In the genomic region with DNA sequence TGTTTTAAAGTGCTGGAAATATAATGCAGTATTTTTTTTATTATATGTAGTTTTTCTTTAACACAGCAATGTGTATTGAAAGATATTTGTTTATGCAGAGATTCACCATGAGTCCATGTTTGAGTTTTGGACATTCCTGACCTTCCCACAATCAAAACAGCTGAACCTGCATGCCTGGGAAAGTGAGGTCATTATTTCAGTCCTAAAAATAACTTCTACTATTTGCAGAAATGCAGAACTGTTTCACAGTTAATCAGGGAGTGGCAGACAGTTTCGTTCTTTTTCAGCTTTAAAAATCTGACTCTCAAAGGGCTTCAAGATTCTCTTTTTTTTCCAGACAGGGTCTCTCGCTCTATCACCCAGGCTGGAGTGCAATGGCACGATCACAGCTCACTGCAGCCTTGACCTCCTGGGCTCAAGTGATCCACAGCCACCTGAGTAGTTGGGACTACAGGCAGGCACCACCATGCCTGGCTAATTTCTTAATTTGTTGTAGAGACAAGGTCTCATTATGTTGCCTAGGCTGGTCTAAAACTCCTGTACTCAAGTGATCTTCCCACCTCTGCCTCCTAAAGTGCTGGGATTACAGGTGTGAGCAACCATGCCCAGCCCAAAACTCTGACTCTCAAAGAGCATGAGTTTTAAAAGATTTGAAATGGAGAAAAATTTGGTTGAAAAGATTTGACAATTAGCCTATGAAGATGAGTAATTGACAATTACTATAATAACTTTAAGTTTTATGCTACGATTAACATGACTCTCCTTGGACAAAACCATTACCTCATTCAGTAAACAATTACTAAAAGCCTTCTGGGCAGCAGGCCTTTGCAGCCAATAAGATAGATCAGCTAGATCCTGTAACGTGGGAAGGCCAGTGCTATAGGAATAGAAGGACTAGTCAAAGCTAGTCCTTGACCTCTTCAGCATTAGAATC, we compare ENCODE assay signal across 8 cellular contexts. TPM values are rescaled to one million over a fixed set of nuclear protein-coding genes. Genes with fewer than 3 reads are reported as not detected.
A peak's percentile ranks its signal among the peaks of the same experiment; 100 is the strongest.
DNase-seq lines count a peak whose midpoint lies in the region; ATAC-seq, FAIRE-seq and TF ChIP-seq lines count a peak whose summit lies in the region.

No MANE protein-coding gene starts in this region.

- H3K9ac ChIP-seq in K562 (ENCODE audit: insufficient read depth in 1 of 2, low read depth in 2 of 2, low read length in 2 of 2): no peak overlapping the region
- H3K9ac ChIP-seq in mesendoderm (ENCODE audit: low read length): no peak overlapping the region

- TF ChIP-seq RAD21 in K562 (CRISPR knock-in tag; conservative IDR thresholded peaks at IDR 0.05 in 1 of 2, IDR thresholded peaks at IDR 0.05 in 1 of 2): no peak

- H2BK120ac ChIP-seq in mesendoderm (ENCODE audit: low read depth, low read length): no peak overlapping the region

- H3K9me1 ChIP-seq in K562 (ENCODE audit: control insufficient read depth, insufficient read depth, low read length): no peaks in the 10 kb centered on the region

- intact Hi-C loops in K562 (cut with micrococcal nuclease): no loop called here

- H3K36me3 ChIP-seq in K562 (ENCODE audit: control insufficient read depth, insufficient read depth, low read length) (peaks cover 65% of the 10 kb centered on the region), mesendoderm (ENCODE audit: control insufficient read depth, insufficient read depth, low read length) (peaks cover 3% of the 10 kb centered on the region), tibial nerve (peaks cover 0 to 63% (median 14%) of the 10 kb centered on the region in 3 donors)

- H4K8ac ChIP-seq in mesendoderm (ENCODE audit: low read depth, low read length): no peak overlapping the region

- peaks cover 1% of the 10 kb centered on the region for H3K4me1 Mint-ChIP-seq in glutamatergic neuron (ENCODE audit: low read depth, unreplicated experiment)

- no peaks in the 10 kb centered on the region; the same call in 1 of the 2 replicates for H4K20me1 ChIP-seq in K562 (replicated peaks; ENCODE audit: control insufficient read depth, insufficient read depth, low read length)

- TF ChIP-seq CTCF in K562 (IDR thresholded peaks at IDR 0.05 in 2 of 3, conservative IDR thresholded peaks at IDR 0.05 in 1 of 3; ENCODE audit: insufficient read depth in 2 of 3, low read depth in 1 of 3, low read length in 3 of 3): no peak
- no peak for TF ChIP-seq CTCF in glutamatergic neuron (IDR thresholded peaks at IDR 0.05; ENCODE audit: partially characterized antibody, unreplicated experiment)
- no peak for TF ChIP-seq CTCF in tibial nerve (IDR thresholded peaks at IDR 0.05)

- no peak overlapping the region for H3K56ac ChIP-seq in mesendoderm (ENCODE audit: low read length)

- H3K27me3 ChIP-seq in K562 (ENCODE audit: control insufficient read depth in 2 of 2, insufficient read depth in 2 of 2, low read length in 2 of 2) (no peaks in the 10 kb centered on the region), mesendoderm (ENCODE audit: insufficient read depth, low read length, poor library complexity) (no peaks in the 10 kb centered on the region), tibial nerve (no peaks in the 10 kb centered on the region)

- no peak overlapping the region for H2BK15ac ChIP-seq in mesendoderm (replicated peaks; ENCODE audit: low read depth)

- no peak overlapping the region for H3K27ac Mint-ChIP-seq in glutamatergic neuron (ENCODE audit: unreplicated experiment)

- no peak overlapping the region for H2AK5ac ChIP-seq in mesendoderm (ENCODE audit: low read length)

- ATAC-seq in HG02610 (IDR thresholded peaks at IDR 0.05; ENCODE audit: unreplicated experiment) (peak; percentile 33), K562 (no peak)

- H4K5ac ChIP-seq in mesendoderm (ENCODE audit: low read length): no peak overlapping the region

- H3K9me3 ChIP-seq in K562 (replicated peaks; ENCODE audit: control insufficient read depth, insufficient read depth, low read depth, low read length) (no peaks in the 10 kb centered on the region), tibial nerve (no peaks in the 10 kb centered on the region)

- 80% methylated on average over 5 of the region's 5 CpGs for WGBS in K562 (ENCODE audit: insufficient coverage, low coverage, missing lambda C conversion rate)
- no CpG with 5 or more reads among the region's 5 CpGs for WGBS in mesendoderm (ENCODE audit: extremely low coverage, insufficient coverage, low lambda C conversion rate)
- WGBS in tibial nerve, 2 donors: 34 to 53% methylated on average over 5 of the region's 5 CpGs

- H3K4me3 Mint-ChIP-seq in glutamatergic neuron (ENCODE audit: unreplicated experiment): no peak overlapping the region

- no peak overlapping the region for H3K4me2 ChIP-seq in K562 (ENCODE audit: insufficient read depth, low read length)
- H3K4me2 ChIP-seq in mesendoderm (ENCODE audit: low read length): no peak overlapping the region

- CTCF ChIA-PET in K562 (lab: Yijun Ruan, JAX; ENCODE audit: low intra/inter-chr PET ratio): no interaction called here

- H3K36me3 Mint-ChIP-seq in glutamatergic neuron (ENCODE audit: unreplicated experiment): no peaks in the 10 kb centered on the region

- in situ Hi-C loops in K562 (cut with MboI): no loop called here

- TF ChIP-seq POLR2A in K562 (conservative IDR thresholded peaks at IDR 0.05): no peak
- no peak for TF ChIP-seq POLR2A in tibial nerve (IDR thresholded peaks at IDR 0.05)

- H3K27ac ChIP-seq in K562 (ENCODE audit: extremely low read depth, low read depth, low read length): 0 out of 3 replicates have a peak overlapping the region, but pooled peaks have one; percentile 21
- peak overlapping the region; percentile 49 for H3K27ac ChIP-seq in mesendoderm (ENCODE audit: low read depth, low read length)
- peak overlapping the region in 2 of 4 donors; percentile 26 to 48 for H3K27ac ChIP-seq in tibial nerve

- peaks cover 1% of the 10 kb centered on the region for H3K79me1 ChIP-seq in mesendoderm (ENCODE audit: low read length)

- no peak overlapping the region for H3K23ac ChIP-seq in mesendoderm (ENCODE audit: low read length)

- H3K9me3 Mint-ChIP-seq in glutamatergic neuron (ENCODE audit: unreplicated experiment): no peaks in the 10 kb centered on the region

- peaks cover 3% of the 10 kb centered on the region for H3K27me3 Mint-ChIP-seq in glutamatergic neuron (ENCODE audit: unreplicated experiment)

- no peak overlapping the region for H3K4me3 ChIP-seq in K562
- no peak overlapping the region for H3K4me3 ChIP-seq in mesendoderm (ENCODE audit: low read length)
- H3K4me3 ChIP-seq in tibial nerve: no peak overlapping the region

- no peak overlapping the region for H3K18ac ChIP-seq in mesendoderm (ENCODE audit: low read length)

- H3K79me2 ChIP-seq in K562 (ENCODE audit: control insufficient read depth, insufficient read depth, low read length) (peaks cover 37% of the 10 kb centered on the region), mesendoderm (ENCODE audit: control insufficient read depth, insufficient read depth, low read length) (peaks cover 6% of the 10 kb centered on the region)

- no TSS peak for BruUV-seq in K562 (replicated peaks; lab: Mats Ljungman, UMichigan)

- POLR2A ChIA-PET in K562 (lab: Yijun Ruan, JAX): interaction anchor here (0.7 to 4.1 kb wide), 3 partner anchors 10 to 725 kb away, joined by 3 to 33 read pairs (median 4); a partner anchor contains a TSS

- no peak overlapping the region for H3K4ac ChIP-seq in mesendoderm (ENCODE audit: low read depth, low read length)

- FAIRE-seq in K562 (lab: Jason Lieb, UNC): no peak

- DNase-seq in AG20443 (ENCODE audit: low spot score) (peak; percentile 25), K562 (ENCODE audit: extremely low read depth in 1 of 4, low spot score in 3 of 4) (no peak), mesendoderm (peak; percentile 42), glutamatergic neuron (no peak), DMS 273 (lab: John Stamatoyannopoulos, UW; ENCODE audit: unreplicated experiment) (no peak), tibial nerve (ENCODE audit: low spot score in 2 of 2) (no peak), hypothalamus (lab: John Stamatoyannopoulos, UW) (no peak)

- TF ChIP-seq EP300 in K562 (IDR thresholded peaks at IDR 0.05; ENCODE audit: low read length) (no peak), tibial nerve (IDR thresholded peaks at IDR 0.05) (no peak)

- H2AFZ ChIP-seq in K562 (ENCODE audit: low read depth, low read length): no peak overlapping the region

- H3K4me1 ChIP-seq in K562 (replicated peaks in 1 of 2; ENCODE audit: control insufficient read depth in 2 of 2, insufficient read depth in 2 of 2, low read length in 2 of 2) (peaks cover 6 to 11% of the 10 kb centered on the region in 2 experiments; a peak in 3 of 5 replicates), mesendoderm (ENCODE audit: control insufficient read depth, low read depth, low read length) (peaks cover 3% of the 10 kb centered on the region), tibial nerve (peaks cover 0 to 44% (median 17%) of the 10 kb centered on the region in 4 donors)

- no peak overlapping the region for H2BK5ac ChIP-seq in mesendoderm (ENCODE audit: low read length)

RNA-seq across cellular contexts. Expression of a gene that starts 5.0 kb away (rescaled TPM):
- 18.4 and 30.7 TPM in 2 replicates for total RNA-seq in K562 (2011; cell fraction: chromatin; rRNA removed; ENCODE audit: low replicate concordance)
- 35.7 and 36.0 TPM in 2 replicates for total RNA-seq in K562 (2011; cell fraction: nucleolus; rRNA removed)
- total RNA-seq in K562 (2011; cell fraction: nucleoplasm; rRNA removed): 40.3 and 46.9 TPM in 2 replicates
- total RNA-seq in K562 (2014; rRNA removed) (220 and 238 TPM in 2 replicates), K562 (2014; rRNA removed; fragmentation: Illumina TruSeq; extraction: Trizol) (478 and 512 TPM in 2 replicates), K562 (2015; rRNA removed; fragmentation: Illumina TruSeq; extraction: Trizol) (357 and 396 TPM in 2 replicates), K562 (2021) (242 and 256 TPM in 2 replicates), glutamatergic neuron (ENCODE audit: unreplicated experiment) (123 TPM), tibial nerve (100 to 1,000 TPM; 244 to 321 (median 281) TPM)
- polyA plus RNA-seq in K562 (2011; rRNA removed) (531 and 554 TPM in 2 replicates), K562 (2014; fragmentation: Illumina TruSeq; extraction: Trizol) (451 and 463 TPM in 2 replicates), K562 (2014; fragmentation: Nextera tagmentation; extraction: Ambion mirVana) (100 to 1,000 TPM; 913 to 995 TPM), K562 (2014; rRNA removed) (270 and 274 TPM in 2 replicates)
- polyA plus RNA-seq in K562 (2011; cell fraction: cytosol; rRNA removed): 196 and 355 TPM in 2 replicates
- polyA plus RNA-seq in K562 (2011; cell fraction: nucleus; rRNA removed): 72.1 and 160 TPM in 2 replicates
- polyA plus RNA-seq in K562 (2012): 338 and 426 TPM in 2 replicates
- 343 and 432 TPM in 2 replicates for polyA minus RNA-seq in K562 (2011; rRNA and poly(A)+ RNA removed)
- 128 and 163 TPM in 2 replicates for polyA minus RNA-seq in K562 (2011; cell fraction: cytosol; rRNA and poly(A)+ RNA removed)
- polyA minus RNA-seq in K562 (2011; cell fraction: nucleus; rRNA and poly(A)+ RNA removed): 25.4 and 59.0 TPM in 2 replicates
- polyA plus RNA-seq in mesendoderm (2013, experiment 1 of 2): 268 TPM
- 263 TPM for polyA plus RNA-seq in mesendoderm (2013, experiment 2 of 2)

RNA-seq across cellular contexts. Expression of a gene that starts 9.4 kb away (rescaled TPM):
- 123 and 212 TPM in 2 replicates for total RNA-seq in K562 (2011; cell fraction: chromatin; rRNA removed; ENCODE audit: low replicate concordance)
- total RNA-seq in K562 (2011; cell fraction: nucleolus; rRNA removed): 138 and 168 TPM in 2 replicates
- total RNA-seq in K562 (2011; cell fraction: nucleoplasm; rRNA removed): 206 and 258 TPM in 2 replicates
- total RNA-seq in K562 (2014; rRNA removed) (426 and 468 TPM in 2 replicates), K562 (2014; rRNA removed; fragmentation: Illumina TruSeq; extraction: Trizol) (562 and 622 TPM in 2 replicates), K562 (2015; rRNA removed; fragmentation: Illumina TruSeq; extraction: Trizol) (508 and 559 TPM in 2 replicates), K562 (2021) (308 TPM in 2 replicates), glutamatergic neuron (ENCODE audit: unreplicated experiment) (175 TPM), tibial nerve (100 to 1,000 TPM; 387 to 515 (median 415) TPM)
- polyA plus RNA-seq in K562 (2011; rRNA removed) (714 and 790 TPM in 2 replicates), K562 (2014; fragmentation: Illumina TruSeq; extraction: Trizol) (471 and 510 TPM in 2 replicates), K562 (2014; fragmentation: Nextera tagmentation; extraction: Ambion mirVana) (1,000 to 10,000 TPM in 1 of 2 experiments, 100 to 1,000 TPM in 1; 837 to 1,031 TPM), K562 (2014; rRNA removed) (365 and 466 TPM in 2 replicates)
- 163 and 438 TPM in 2 replicates for polyA plus RNA-seq in K562 (2011; cell fraction: cytosol; rRNA removed)
- polyA plus RNA-seq in K562 (2011; cell fraction: nucleus; rRNA removed): 127 and 293 TPM in 2 replicates
- 525 and 687 TPM in 2 replicates for polyA plus RNA-seq in K562 (2012)
- 571 and 811 TPM in 2 replicates for polyA minus RNA-seq in K562 (2011; rRNA and poly(A)+ RNA removed)
- 177 and 220 TPM in 2 replicates for polyA minus RNA-seq in K562 (2011; cell fraction: cytosol; rRNA and poly(A)+ RNA removed)
- polyA minus RNA-seq in K562 (2011; cell fraction: nucleus; rRNA and poly(A)+ RNA removed): 135 and 263 TPM in 2 replicates
- polyA plus RNA-seq in mesendoderm (2013, experiment 1 of 2): 475 TPM
- polyA plus RNA-seq in mesendoderm (2013, experiment 2 of 2): 490 TPM

RNA-seq across cellular contexts. Expression of a gene that starts 37.2 kb away (rescaled TPM):
- 0.44 and 1.2 TPM in 2 replicates for total RNA-seq in K562 (2011; cell fraction: chromatin; rRNA removed; ENCODE audit: low replicate concordance)
- total RNA-seq in K562 (2011; cell fraction: nucleolus; rRNA removed): 0.17 and 0.26 TPM in 2 replicates
- total RNA-seq in K562 (2011; cell fraction: nucleoplasm; rRNA removed): 0.15 and 0.29 TPM in 2 replicates
- total RNA-seq in K562 (2014; rRNA removed) (0.41 and 0.59 TPM in 2 replicates), K562 (2014; rRNA removed; fragmentation: Illumina TruSeq; extraction: Trizol) (0.22 and 0.29 TPM in 2 replicates), K562 (2015; rRNA removed; fragmentation: Illumina TruSeq; extraction: Trizol) (0.47 and 0.64 TPM in 2 replicates), K562 (2021) (0.29 and 0.35 TPM in 2 replicates), glutamatergic neuron (ENCODE audit: unreplicated experiment) (1.3 TPM), tibial nerve (1 to 10 TPM; 3.0 to 8.1 (median 5.6) TPM)
- polyA plus RNA-seq in K562 (2011; rRNA removed) (0.06 and 0.16 TPM in 2 replicates), K562 (2014; fragmentation: Illumina TruSeq; extraction: Trizol) (0.25 and 0.71 TPM in 2 replicates), K562 (2014; fragmentation: Nextera tagmentation; extraction: Ambion mirVana) (under 1 TPM; 0.01 to 0.03 TPM), K562 (2014; rRNA removed) (0.32 and 0.62 TPM in 2 replicates)
- 0.06 and 0.15 TPM in 2 replicates for polyA plus RNA-seq in K562 (2011; cell fraction: cytosol; rRNA removed)
- 0.26 and 0.32 TPM in 2 replicates for polyA plus RNA-seq in K562 (2011; cell fraction: nucleus; rRNA removed)
- 0.44 and 1.8 TPM in 2 replicates for polyA plus RNA-seq in K562 (2012)
- polyA minus RNA-seq in K562 (2011; rRNA and poly(A)+ RNA removed): 0.25 and 0.30 TPM in 2 replicates
- 0.18 and 0.19 TPM in 2 replicates for polyA minus RNA-seq in K562 (2011; cell fraction: cytosol; rRNA and poly(A)+ RNA removed)
- 0.13 and 0.33 TPM in 2 replicates for polyA minus RNA-seq in K562 (2011; cell fraction: nucleus; rRNA and poly(A)+ RNA removed)
- polyA plus RNA-seq in mesendoderm (2013, experiment 1 of 2): 0.29 TPM
- polyA plus RNA-seq in mesendoderm (2013, experiment 2 of 2): 0.20 TPM

Comparison
In these comparisons a context has a peak if more than half of its experiments do, and no peak if none do; other contexts are left out.
1. DNase-seq: peak in AG20443 (single experiment) and mesendoderm (single experiment); none in K562 (0 of 4), glutamatergic neuron (single experiment), DMS 273 (single experiment), tibial nerve (0 of 2) and hypothalamus (0 of 51).